Comparison of ENCODE assay signal across 18 cellular contexts in genomic region chr3:65948833-65949573, GRCh38.
DNase-seq lines count a peak whose midpoint lies in the region; ATAC-seq, FAIRE-seq and TF ChIP-seq lines count a peak whose summit lies in the region.
"Had no signal": no experiment of that assay in that cellular context is flagged by ENCODE, and none has a peak within 500 bp of the region (broad histone marks: within the 10 kb centered on the region; RNA-seq: fewer than 3 reads in every experiment).

No MANE protein-coding gene starts in this region.

- H3K36me3 ChIP-seq in left lung (no peaks in the 10 kb centered on the region), small intestine (ENCODE audit: control insufficient read depth in 2 of 2, insufficient read depth in 2 of 2, low read length in 2 of 2) (no peaks in the 10 kb centered on the region)
- H3K36me3 ChIP-seq: vagina had no signal

- DNase-seq in GM12892 (ENCODE audit: insufficient read length) (no peak), coronary artery (ENCODE audit: low spot score) (no peak), left lung (no peak), small intestine (peak; percentile 59), AG20443 (ENCODE audit: low spot score) (no peak), NCI-H2171 (lab: John Stamatoyannopoulos, UW) (no peak)
- DNase-seq in activated effector memory CD4-positive, alpha-beta T cell treated with Interleukin-2 at 50 U/mL for 16 hours = no peak
- DNase-seq: activated CD8-positive, alpha-beta T cell treated with anti-CD3 and anti-CD28 coated beads, Interleukin-2, amount 10 ng/mL, durations not matched to agents 7 days and 5 days; hippocampal formation; mammary epithelial cell; NCI-H1930; SW 1271 had no signal

- ATAC-seq in left lung (no peak), HG03521 (IDR thresholded peaks at IDR 0.05; ENCODE audit: unreplicated experiment) (no peak)
- ATAC-seq: activated CD8-positive, alpha-beta T cell treated with anti-CD3 and anti-CD28 coated beads, Interleukin-2, amount 10 ng/mL, durations not matched to agents 7 days and 5 days had no signal

- no peaks in the 10 kb centered on the region for H3K9me3 ChIP-seq in left lung
- H3K9me3 ChIP-seq in small intestine (ENCODE audit: control insufficient read depth, low read depth) = no peaks in the 10 kb centered on the region
- H3K9me3 ChIP-seq: vagina had no signal

- H3K27ac ChIP-seq in coronary artery = peak overlapping the region in 1 of 2 donors; percentile 13
- H3K27ac ChIP-seq in left lung = peak overlapping the region; percentile 38 to 59
- peak overlapping the region in 1 of 2 donors; percentile 45 for H3K27ac ChIP-seq in small intestine (ENCODE audit: low read depth in 1 of 2, low read length in 1 of 2)
- H3K27ac ChIP-seq: vagina had no signal

- no peak for TF ChIP-seq CTCF in coronary artery (IDR thresholded peaks at IDR 0.05)
- TF ChIP-seq CTCF in left lung (IDR thresholded peaks at IDR 0.05) = no peak

- FAIRE-seq in GM12892 (lab: Jason Lieb, UNC) (peak; percentile 76), small intestine (lab: Jason Lieb, UNC) (no peak)
- FAIRE-seq: G401.6, GM12891, H1, HTR-8/SVneo had no signal

- WGBS in small intestine, 3 donors = 29 to 52% (median 40%) methylated on average over 6 of the region's 6 CpGs

- no peak for TF ChIP-seq POLR2A in GM12892 (IDR thresholded peaks at IDR 0.05; ENCODE audit: low read depth, low read length)

- peaks cover 12 to 19% of the 10 kb centered on the region in 2 donors for H3K4me1 ChIP-seq in left lung
- H3K4me1 ChIP-seq in small intestine (ENCODE audit: control insufficient read depth in 2 of 2, insufficient read depth in 1 of 2, low read depth in 1 of 2, low read length in 1 of 2) = peaks cover 2 to 8% of the 10 kb centered on the region in 2 donors

- H3K4me3 ChIP-seq in coronary artery (peak overlapping the region; percentile 8), left lung (no peak overlapping the region), small intestine (ENCODE audit: low read depth in 1 of 2, low read length in 2 of 2) (no peak overlapping the region)
- H3K4me3 ChIP-seq: vagina had no signal

- intact Hi-C loops in left lung (cut with DNase I) = no loop called here

- H3K27me3 ChIP-seq in left lung = no peaks in the 10 kb centered on the region
- no peaks in the 10 kb centered on the region for H3K27me3 ChIP-seq in small intestine (ENCODE audit: control insufficient read depth in 2 of 2, insufficient read depth in 2 of 2, low read length in 2 of 2)
- H3K27me3 ChIP-seq: vagina had no signal
